In genomic region chr7:101066141-101066857, GRCh38 we compare ENCODE assay signal across 14 cellular contexts. TPM values are rescaled to one million over a fixed set of nuclear protein-coding genes. Genes with fewer than 3 reads are reported as not detected.
DNase-seq lines count a peak whose midpoint lies in the region; TF ChIP-seq lines count a peak whose summit lies in the region.
"Had no signal": no experiment of that assay in that cellular context is flagged by ENCODE, and none has a peak within 500 bp of the region (broad histone marks: within the 10 kb centered on the region; RNA-seq: fewer than 3 reads in every experiment).

No MANE protein-coding gene starts in this region.

- no peak overlapping the region for H3K9ac ChIP-seq in parathyroid adenoma

- no peaks in the 10 kb centered on the region for H3K4me1 ChIP-seq in parathyroid adenoma
- H3K4me1 ChIP-seq: pancreas had no signal

- no peak overlapping the region for H3K4me3 ChIP-seq in fibroblast of mammary gland (ENCODE audit: control insufficient read depth, low read depth, low read length)
- H3K4me3 ChIP-seq in parathyroid adenoma (ENCODE audit: low read depth, low read length): no peak overlapping the region
- H3K4me3 ChIP-seq: pancreas had no signal

- H3K27me3 ChIP-seq in parathyroid adenoma (ENCODE audit: control insufficient read depth, insufficient read depth, low read length): no peaks in the 10 kb centered on the region
- H3K27me3 ChIP-seq: pancreas had no signal

- TF ChIP-seq CTCF in fibroblast of mammary gland (conservative IDR thresholded peaks at IDR 0.05; ENCODE audit: control insufficient read depth, insufficient read depth, low read depth, low read length) (no peak), parathyroid adenoma (IDR thresholded peaks at IDR 0.05) (no peak)

- peak overlapping the region; percentile 62 for H2AFZ ChIP-seq in parathyroid adenoma

- DNase-seq in GM03348 (ENCODE audit: low spot score) (peak; percentile 4), NCI-H69 (lab: John Stamatoyannopoulos, UW) (peak; percentile 19), fibroblast of mammary gland (ENCODE audit: low read depth) (peak; percentile 11), NCI-H345 (lab: John Stamatoyannopoulos, UW) (no peak), A172 (ENCODE audit: low spot score) (no peak), ureter (ENCODE audit: low spot score) (no peak)
- no peak for DNase-seq in activated T-cell treated with anti-CD3 and anti-CD28 coated beads, Interleukin-2, amount 50 U/mL, for 48 hours
- DNase-seq: amniotic stem cell, H7, head of caudate nucleus, NCI-H1105, pancreas had no signal

- H3K4me2 ChIP-seq in parathyroid adenoma (ENCODE audit: low read length): no peak overlapping the region

- no peaks in the 10 kb centered on the region for H3K9me3 ChIP-seq in parathyroid adenoma (ENCODE audit: control insufficient read depth, low read length)
- H3K9me3 ChIP-seq: pancreas had no signal

- no peaks in the 10 kb centered on the region for H3K79me2 ChIP-seq in parathyroid adenoma

- H3K27ac ChIP-seq in parathyroid adenoma: no peak overlapping the region
- H3K27ac ChIP-seq: pancreas had no signal

- H3K36me3 ChIP-seq in parathyroid adenoma (ENCODE audit: control insufficient read depth, insufficient read depth, low read length): no peaks in the 10 kb centered on the region
- H3K36me3 ChIP-seq: pancreas had no signal

RNA-seq across cellular contexts. Expression of gene TRIM56, which starts 19.0 kb away (rescaled TPM):
- 9.4 and 13.4 TPM in 2 replicates for total RNA-seq in A172 (2014; rRNA removed; shearing (Covaris generic))
- total RNA-seq in ureter: 57.3 TPM

RNA-seq across cellular contexts. Expression of gene MUC17, which starts 46.4 kb away (rescaled TPM):
- total RNA-seq in A172 (2014; rRNA removed; shearing (Covaris generic)): not detected in 2 replicates
- total RNA-seq in ureter: not detected
- total RNA-seq: B cell, H7 had no signal

Comparison
In these comparisons a context has a peak if more than half of its experiments do, and no peak if none do; other contexts are left out.
1. DNase-seq: peak in GM03348 (single experiment), NCI-H69 (single experiment) and fibroblast of mammary gland (single experiment); none in activated T-cell treated with anti-CD3 and anti-CD28 coated beads, Interleukin-2, amount 50 U/mL, for 48 hours (0 of 2), NCI-H345 (single experiment), A172 (single experiment) and ureter (single experiment).